Comparison of ENCODE assay signal across 11 cellular contexts in genomic region chr4:40190880-40191815, GRCh38. TPM values are rescaled to one million over a fixed set of nuclear protein-coding genes. Genes with fewer than 3 reads are reported as not detected.
DNase-seq lines count a peak whose midpoint lies in the region; ATAC-seq, FAIRE-seq and TF ChIP-seq lines count a peak whose summit lies in the region.
"Had no signal": no experiment of that assay in that cellular context is flagged by ENCODE, and none has a peak within 500 bp of the region (broad histone marks: within the 10 kb centered on the region; RNA-seq: fewer than 3 reads in every experiment).

No MANE protein-coding gene starts in this region.

- H3K9ac ChIP-seq in MM.1S (ENCODE audit: low read length), result peak overlapping the region; percentile 95
- H3K9ac ChIP-seq in SU-DHL-6 (ENCODE audit: low read length), result peak overlapping the region; percentile 88
- H3K9ac ChIP-seq in HepG2 (ENCODE audit: insufficient read depth, low read depth, low read length), result peak overlapping the region; percentile 48
- H3K9ac ChIP-seq in mammary epithelial cell (ENCODE audit: insufficient read depth, low read length), result no peak overlapping the region

- no peaks in the 10 kb centered on the region for H3K27me3 ChIP-seq in CD8-positive, alpha-beta memory T cell (ENCODE audit: insufficient read depth, low read length, poor library complexity, severe bottlenecking)
- H3K27me3 ChIP-seq in MM.1S (replicated peaks; ENCODE audit: insufficient read depth, low read length), result no peaks in the 10 kb centered on the region
- H3K27me3 ChIP-seq in SU-DHL-6 (ENCODE audit: low read length), result no peaks in the 10 kb centered on the region
- no peaks in the 10 kb centered on the region for H3K27me3 ChIP-seq in HepG2 (ENCODE audit: control insufficient read depth in 1 of 2, insufficient read depth in 2 of 2, low read length in 2 of 2)
- H3K27me3 ChIP-seq in mammary epithelial cell (ENCODE audit: insufficient read depth, low read length), result no peaks in the 10 kb centered on the region

- H3K9me2 ChIP-seq in MM.1S (replicated peaks; ENCODE audit: insufficient read depth, low read length) (no peaks in the 10 kb centered on the region), SU-DHL-6 (replicated peaks; ENCODE audit: insufficient read depth, low read length) (no peaks in the 10 kb centered on the region)

- H3K36me3 ChIP-seq in CD8-positive, alpha-beta memory T cell (ENCODE audit: insufficient read depth, low read length), result no peaks in the 10 kb centered on the region
- H3K36me3 ChIP-seq in MM.1S (replicated peaks; ENCODE audit: insufficient read depth, low read length) (no peaks in the 10 kb centered on the region), SU-DHL-6 (ENCODE audit: low read length) (no peaks in the 10 kb centered on the region), HepG2 (replicated peaks in 1 of 2; ENCODE audit: control insufficient read depth in 1 of 2, insufficient read depth in 2 of 2, low read length in 2 of 2) (no peaks in the 10 kb centered on the region), mammary epithelial cell (ENCODE audit: insufficient read depth, low read length) (no peaks in the 10 kb centered on the region)

- FAIRE-seq in HepG2 (lab: Jason Lieb, UNC), result peak; percentile 73

- H3K9me3 ChIP-seq in CD8-positive, alpha-beta memory T cell (ENCODE audit: low read length), result no peaks in the 10 kb centered on the region
- no peaks in the 10 kb centered on the region for H3K9me3 ChIP-seq in MM.1S (replicated peaks; ENCODE audit: insufficient read depth, low read length)
- H3K9me3 ChIP-seq in SU-DHL-6 (ENCODE audit: insufficient read depth, low read length), result no peaks in the 10 kb centered on the region
- no peaks in the 10 kb centered on the region for H3K9me3 ChIP-seq in HepG2 (ENCODE audit: low read length)
- H3K9me3 ChIP-seq in mammary epithelial cell (replicated peaks; ENCODE audit: insufficient read depth, low read length), result no peaks in the 10 kb centered on the region

- H3K79me2 ChIP-seq in MM.1S (ENCODE audit: low read length), result peaks cover 70% of the 10 kb centered on the region
- peaks cover 68% of the 10 kb centered on the region for H3K79me2 ChIP-seq in SU-DHL-6 (ENCODE audit: insufficient read depth, low read length)
- no peaks in the 10 kb centered on the region for H3K79me2 ChIP-seq in HepG2 (ENCODE audit: insufficient read depth, low read length)
- H3K79me2 ChIP-seq in mammary epithelial cell (ENCODE audit: insufficient read depth, low read length), result no peaks in the 10 kb centered on the region

- H3K4me2 ChIP-seq in MM.1S (ENCODE audit: low read depth, low read length) (peak overlapping the region; percentile 86), SU-DHL-6 (ENCODE audit: low read depth, low read length, poor library complexity, severe bottlenecking) (peak overlapping the region; percentile 98), HepG2 (ENCODE audit: low read depth, low read length) (peak overlapping the region; percentile 82), mammary epithelial cell (ENCODE audit: insufficient read depth, low read depth, low read length) (no peak overlapping the region)

- H3K27ac Mint-ChIP-seq in CD8-positive, alpha-beta memory T cell, result peak overlapping the region; percentile 82 to 100 (median 94)
- no peak overlapping the region for H3K27ac Mint-ChIP-seq in chondrocyte (ENCODE audit: unreplicated experiment)
- H3K27ac Mint-ChIP-seq: mesothelial cell of epicardium had no signal

- H2AFZ ChIP-seq in MM.1S (ENCODE audit: low read length) (peak overlapping the region; percentile 78), SU-DHL-6 (ENCODE audit: low read depth, low read length, severe bottlenecking) (peak overlapping the region; percentile 17), HepG2 (ENCODE audit: low read length) (no peak overlapping the region), mammary epithelial cell (ENCODE audit: low read depth, low read length) (no peak overlapping the region)

- H3K4me3 Mint-ChIP-seq in CD8-positive, alpha-beta memory T cell, result peak overlapping the region; percentile 73 to 98 (median 82)
- H3K4me3 Mint-ChIP-seq in chondrocyte (ENCODE audit: unreplicated experiment), result no peak overlapping the region
- H3K4me3 Mint-ChIP-seq: mesothelial cell of epicardium had no signal

- POLR2A ChIA-PET in CD8-positive, alpha-beta memory T cell (lab: Charles Lee), result interaction anchor here (0.5 to 1.6 kb wide), 12 partner anchors 9 to 127 kb away, joined by 3 to 10 read pairs (median 3); no protein-coding TSS in a partner anchor
- POLR2A ChIA-PET in HepG2 (lab: Yijun Ruan, JAX), result interaction anchor here (1.1 kb wide), 1 partner anchor 39 kb away, joined by 3 read pairs; no protein-coding TSS in a partner anchor

- H4K20me1 ChIP-seq in MM.1S (ENCODE audit: insufficient read depth, low read length) (no peaks in the 10 kb centered on the region), SU-DHL-6 (ENCODE audit: low read depth, low read length) (no peaks in the 10 kb centered on the region), HepG2 (ENCODE audit: insufficient read depth, low read length) (no peaks in the 10 kb centered on the region), mammary epithelial cell (ENCODE audit: insufficient read depth, low read length) (no peaks in the 10 kb centered on the region)

- H3K4me3 ChIP-seq in CD8-positive, alpha-beta memory T cell (ENCODE audit: low read length), result peak overlapping the region; percentile 63
- H3K4me3 ChIP-seq in MM.1S (ENCODE audit: low read length) (peak overlapping the region; percentile 67), SU-DHL-6 (ENCODE audit: insufficient read depth, low read length, poor library complexity, severe bottlenecking) (peak overlapping the region; percentile 95), HepG2 (replicated peaks in 1 of 3; ENCODE audit: insufficient read depth in 1 of 3, low read depth in 2 of 3, low read length in 3 of 3) (peak overlapping the region; percentile 26 to 54 (median 47)), mammary epithelial cell (replicated peaks in 1 of 3; ENCODE audit: insufficient read depth in 1 of 3, low read depth in 2 of 3, low read length in 3 of 3) (no peak overlapping the region)

- 1% methylated on average over 14 of the region's 14 CpGs for WGBS in HepG2 (ENCODE audit: low lambda C conversion rate)
- WGBS in mammary epithelial cell (ENCODE audit: low coverage, missing lambda C conversion rate), result 90% methylated on average over 13 of the region's 14 CpGs

- no peak for TF ChIP-seq POLR2A in HepG2 (IDR thresholded peaks at IDR 0.05; ENCODE audit: insufficient read depth in 1 of 2, low read depth in 2 of 2, low read length in 2 of 2)

- H3F3A ChIP-seq in MM.1S (ENCODE audit: insufficient read depth, low read length) (peaks cover 52% of the 10 kb centered on the region), SU-DHL-6 (ENCODE audit: insufficient read depth) (peaks cover 92% of the 10 kb centered on the region)

- in situ Hi-C loops in HepG2 (cut with HindIII; ENCODE audit: extremely low pct_ligation_motif_present, low pct_unique_long_range_greater_than_20kb) (no loop called here), mammary epithelial cell (cut with MboI; ENCODE audit: low sequenced_read_pairs in 2 of 2) (no loop called here)

- H3K4me1 ChIP-seq in CD8-positive, alpha-beta memory T cell (ENCODE audit: insufficient read depth, low read length), result peaks cover 50% of the 10 kb centered on the region
- H3K4me1 ChIP-seq in MM.1S (ENCODE audit: low read length), result peaks cover 14% of the 10 kb centered on the region; the same call in 1 of the 2 replicates
- peaks cover 70% of the 10 kb centered on the region for H3K4me1 ChIP-seq in HepG2 (ENCODE audit: insufficient read depth, low read length)
- H3K4me1 ChIP-seq in mammary epithelial cell (ENCODE audit: insufficient read depth, low read length), result peaks cover 10% of the 10 kb centered on the region

- TF ChIP-seq RAD21 in HepG2 (CRISPR knock-in tag; IDR thresholded peaks at IDR 0.05), result no peak

- intact Hi-C loops in HepG2 (cut with micrococcal nuclease; ENCODE audit: unreplicated experiment) (loop anchor here (2.0 kb wide), 1 partner anchor 32 kb away; no protein-coding TSS in a partner anchor), mammary epithelial cell (cut with micrococcal nuclease) (no loop called here)

- H3K9me3 Mint-ChIP-seq in CD8-positive, alpha-beta memory T cell, result peaks cover 0 to 2% (median 0%) of the 10 kb centered on the region in 5 donors
- H3K9me3 Mint-ChIP-seq in chondrocyte (ENCODE audit: low read depth), result no peaks in the 10 kb centered on the region
- H3K9me3 Mint-ChIP-seq: mesothelial cell of epicardium had no signal

- BruUV-seq in HepG2 (replicated peaks; lab: Mats Ljungman, UMichigan) (no TSS peak), mammary epithelial cell (replicated peaks; lab: Mats Ljungman, UMichigan) (no TSS peak)

- H3K4me1 Mint-ChIP-seq in CD8-positive, alpha-beta memory T cell, result peaks cover 48 to 92% (median 55%) of the 10 kb centered on the region in 3 donors
- H3K4me1 Mint-ChIP-seq in chondrocyte (ENCODE audit: low read depth), result peaks cover 13% of the 10 kb centered on the region

- H3K27me3 Mint-ChIP-seq in CD8-positive, alpha-beta memory T cell, result no peaks in the 10 kb centered on the region
- H3K27me3 Mint-ChIP-seq in chondrocyte (ENCODE audit: low read depth), result peaks cover 3% of the 10 kb centered on the region

- DNase-seq in CD8-positive, alpha-beta memory T cell, result peak in 2 of 5 donors; percentile 39 to 53
- DNase-seq in MM.1S (peak; percentile 57), HepG2 (ENCODE audit: low spot score) (peak; percentile 75), NCI-H2227 treated with DMSO at 0.1 percent for 48 hours (lab: John Stamatoyannopoulos, UW) (no peak), chondrocyte (ENCODE audit: low spot score) (no peak), mammary epithelial cell (no peak)
- DNase-seq in stimulated activated CD4-positive, alpha-beta T cell treated with anti-CD3 and anti-CD28 coated beads, Interleukin-12 subunit alpha, Interleukin-12 subunit beta, amount 100 ng/mL, for 4 hours, result no peak
- DNase-seq: erythroblast, NCI-H1694 treated with DMSO at 0.1 percent for 48 hours had no signal

- TF ChIP-seq EP300 in HepG2 (IDR thresholded peaks at IDR 0.05; ENCODE audit: low read depth in 2 of 2, low read length in 2 of 2), result peak; percentile 47 to 85; a peak in 2 of 4 replicates
- TF ChIP-seq EP300 in HepG2 (CRISPR knock-in tag; IDR thresholded peaks at IDR 0.05; ENCODE audit: borderline replicate concordance), result peak; percentile 67; the same call in 1 of the 2 replicates

- TF ChIP-seq CTCF in MM.1S (IDR thresholded peaks at IDR 0.05; ENCODE audit: low read length) (no peak), SU-DHL-6 (IDR thresholded peaks at IDR 0.05; ENCODE audit: insufficient read depth, low read length, poor library complexity, severe bottlenecking) (no peak), HepG2 (CRISPR knock-in tag; IDR thresholded peaks at IDR 0.05) (no peak), chondrocyte (IDR thresholded peaks at IDR 0.05) (no peak), mammary epithelial cell (conservative IDR thresholded peaks at IDR 0.05 in 1 of 2, IDR thresholded peaks at IDR 0.05 in 1 of 2; ENCODE audit: extremely low read depth in 1 of 2, insufficient read depth in 1 of 2, low read depth in 1 of 2, low read length in 2 of 2) (no peak)

- CTCF ChIA-PET in CD8-positive, alpha-beta memory T cell (lab: Charles Lee), result interaction anchor here (0.7 to 5.0 kb wide), 17 partner anchors 8 to 134 kb away, joined by 3 to 24 read pairs (median 3); no protein-coding TSS in a partner anchor
- CTCF ChIA-PET in HepG2 (lab: Yijun Ruan, JAX; ENCODE audit: low intra/inter-chr PET ratio, low total read pairs), result no interaction called here
- CTCF ChIA-PET in mammary epithelial cell (lab: Charles Lee; ENCODE audit: low non-redundant PET), result interaction anchor here (0.5 kb wide), 1 partner anchor 93 kb away, joined by 3 read pairs; no protein-coding TSS in a partner anchor

- H3K36me3 Mint-ChIP-seq in CD8-positive, alpha-beta memory T cell, result peaks cover 0 to 4% (median 2%) of the 10 kb centered on the region in 3 donors
- H3K36me3 Mint-ChIP-seq in chondrocyte (ENCODE audit: low read depth), result no peaks in the 10 kb centered on the region
- H3K36me3 Mint-ChIP-seq: mesothelial cell of epicardium had no signal

- ATAC-seq in HepG2, result peak; percentile 66

- peak overlapping the region; percentile 0 for H3K27ac ChIP-seq in CD8-positive, alpha-beta memory T cell (ENCODE audit: low read depth, low read length)
- H3K27ac ChIP-seq in MM.1S (ENCODE audit: low read length) (peak overlapping the region; percentile 97), SU-DHL-6 (ENCODE audit: low read depth, low read length) (peak overlapping the region; percentile 99), HepG2 (ENCODE audit: extremely low read length, insufficient read depth, low read length) (peak overlapping the region; percentile 76), mammary epithelial cell (ENCODE audit: insufficient read depth, low read depth, low read length) (no peak overlapping the region)

- dilution Hi-C loops in mammary epithelial cell (cut with HindIII; ENCODE audit: low sequenced_read_pairs), result no loop called here

RNA-seq across cellular contexts. Expression of gene RHOH, which starts 5.7 kb away (rescaled TPM):
- 100 to 1,000 TPM; 148 TPM for total RNA-seq in CD8-positive, alpha-beta memory T cell
- polyA plus RNA-seq in CD8-positive, alpha-beta memory T cell, result 262 TPM
- total RNA-seq in HepG2 (2016; rRNA removed; fragmentation: Illumina TruSeq; extraction: Trizol) (not detected in 2 replicates), chondrocyte (not detected in 3 replicates), mammary epithelial cell (not detected)
- not detected in 2 replicates for total RNA-seq in HepG2 (2016; cell fraction: cytosol; rRNA removed; fragmentation: Illumina TruSeq; extraction: Trizol; ENCODE audit: low read depth)
- 0.06 TPM in 1 of 2 replicates, not detected in the other for total RNA-seq in HepG2 (2016; cell fraction: insoluble cytoplasmic fraction; rRNA removed; fragmentation: Illumina TruSeq; extraction: Trizol)
- total RNA-seq in HepG2 (2016; cell fraction: membrane; rRNA removed; fragmentation: Illumina TruSeq; extraction: Trizol), result not detected in 2 replicates
- total RNA-seq in HepG2 (2016; cell fraction: nucleus; rRNA removed; fragmentation: Illumina TruSeq; extraction: Trizol), result not detected in 2 replicates
- polyA plus RNA-seq in HepG2 (2011; rRNA removed) (0.22 and 0.57 TPM in 2 replicates), mammary epithelial cell (not detected)
- 0.21 and 0.59 TPM in 2 replicates for polyA plus RNA-seq in HepG2 (2011; cell fraction: cytosol; rRNA removed)
- 0.38 and 0.48 TPM in 2 replicates for polyA plus RNA-seq in HepG2 (2011; cell fraction: nucleus; rRNA removed)
- 0.11 and 0.48 TPM in 2 replicates for polyA plus RNA-seq in HepG2 (2012)
- polyA plus RNA-seq in HepG2 (2016; cell fraction: cytosol; fragmentation: Illumina TruSeq; extraction: Trizol; ENCODE audit: low read depth), result not detected in 2 replicates
- 0.21 TPM in 1 of 2 replicates, not detected in the other for polyA plus RNA-seq in HepG2 (2016; cell fraction: insoluble cytoplasmic fraction; fragmentation: Illumina TruSeq; extraction: Trizol; ENCODE audit: low read depth)
- not detected in 2 replicates for polyA plus RNA-seq in HepG2 (2016; cell fraction: membrane; fragmentation: Illumina TruSeq; extraction: Trizol; ENCODE audit: low read depth)
- polyA plus RNA-seq in HepG2 (2016; cell fraction: nucleus; fragmentation: Illumina TruSeq; extraction: Trizol; ENCODE audit: insufficient read depth, low read depth), result not detected in 2 replicates
- polyA minus RNA-seq in HepG2 (2011; rRNA and poly(A)+ RNA removed; ENCODE audit: low replicate concordance), result 0.82 TPM in 1 of 2 replicates, not detected in the other
- polyA minus RNA-seq in HepG2 (2011; cell fraction: cytosol; rRNA and poly(A)+ RNA removed), result 0.30 TPM in 1 of 2 replicates, not detected in the other
- polyA minus RNA-seq in HepG2 (2011; cell fraction: nucleus; rRNA and poly(A)+ RNA removed), result 0.13 and 0.87 TPM in 2 replicates
- polyA minus RNA-seq in mammary epithelial cell, result not detected

Comparison
In these comparisons a context has a peak if more than half of its experiments do, and no peak if none do; other contexts are left out.
1. DNase-seq: peak in MM.1S (single experiment) and HepG2 (single experiment); none in NCI-H2227 treated with DMSO at 0.1 percent for 48 hours (single experiment), chondrocyte (single experiment), stimulated activated CD4-positive, alpha-beta T cell treated with anti-CD3 and anti-CD28 coated beads, Interleukin-12 subunit alpha, Interleukin-12 subunit beta, amount 100 ng/mL, for 4 hours (single experiment) and mammary epithelial cell (single experiment).
2. H3K4me3 ChIP-seq: peak in CD8-positive, alpha-beta memory T cell (single experiment), MM.1S (single experiment), SU-DHL-6 (single experiment) and HepG2 (3 of 3); none in mammary epithelial cell (0 of 3).
3. H2AFZ ChIP-seq: peak in MM.1S (single experiment) and SU-DHL-6 (single experiment); none in HepG2 (single experiment) and mammary epithelial cell (single experiment).
4. RNA of gene RHOH, which starts 5.7 kb away (total RNA-seq): 148 TPM in CD8-positive, alpha-beta memory T cell; not detected in mammary epithelial cell, 0.06 TPM in HepG2 and not detected in chondrocyte; every median in the first group is over 100 times any median in the second.